In genomic region chr1:111032295-111032897, GRCh38 we compare ENCODE assay signal across 8 cellular contexts.
A peak's percentile ranks its signal among the peaks of the same experiment; 100 is the strongest.
DNase-seq lines count a peak whose midpoint lies in the region; ATAC-seq and TF ChIP-seq lines count a peak whose summit lies in the region.

No MANE protein-coding gene starts in this region.

- H3K4me3 Mint-ChIP-seq in activated CD4-positive, alpha-beta T cell treated with anti-CD3 and anti-CD28 coated beads for 36 hours: no peak overlapping the region
- H3K4me3 Mint-ChIP-seq in effector memory CD8-positive, alpha-beta T cell: no peak overlapping the region
- no peak overlapping the region for H3K4me3 Mint-ChIP-seq in neural crest cell

- H3K27me3 Mint-ChIP-seq in activated CD4-positive, alpha-beta T cell treated with anti-CD3 and anti-CD28 coated beads for 36 hours: peaks cover 15% of the 10 kb centered on the region
- peaks cover 40 to 42% of the 10 kb centered on the region in 2 donors for H3K27me3 Mint-ChIP-seq in effector memory CD8-positive, alpha-beta T cell
- peaks cover 27% of the 10 kb centered on the region for H3K27me3 Mint-ChIP-seq in neural crest cell (ENCODE audit: low read depth)

- in situ Hi-C loops in KBM-7 (cut with MboI; ENCODE audit: low pct_unique_long_range_greater_than_20kb, low sequenced_read_pairs): no loop called here

- no peak overlapping the region for H3K27ac ChIP-seq in SK-N-MC

- no peak overlapping the region for H3K27ac Mint-ChIP-seq in activated CD4-positive, alpha-beta T cell treated with anti-CD3 and anti-CD28 coated beads for 36 hours
- no peak overlapping the region for H3K27ac Mint-ChIP-seq in effector memory CD8-positive, alpha-beta T cell
- no peak overlapping the region for H3K27ac Mint-ChIP-seq in neural crest cell (ENCODE audit: unreplicated experiment)

- DNase-seq in activated CD4-positive, alpha-beta T cell treated with anti-CD3 and anti-CD28 coated beads for 36 hours: peak; percentile 45
- no peak for DNase-seq in activated CD4-positive, alpha-beta T cell treated with anti-CD3 and anti-CD28 coated beads for 1 hour
- DNase-seq in KBM-7: peak; percentile 51
- DNase-seq in SK-N-MC (ENCODE audit: low read depth, low spot score): peak; percentile 1
- peak; percentile 38 to 48 (median 47) for DNase-seq in effector memory CD8-positive, alpha-beta T cell
- DNase-seq in neural crest cell (ENCODE audit: low read depth, low spot score): peak; percentile 25

- H3K9me3 Mint-ChIP-seq in activated CD4-positive, alpha-beta T cell treated with anti-CD3 and anti-CD28 coated beads for 36 hours (ENCODE audit: low read depth): no peaks in the 10 kb centered on the region
- no peaks in the 10 kb centered on the region for H3K9me3 Mint-ChIP-seq in effector memory CD8-positive, alpha-beta T cell
- H3K9me3 Mint-ChIP-seq in neural crest cell: peaks cover 7% of the 10 kb centered on the region

- CTCF ChIA-PET in activated CD4-positive, alpha-beta T cell treated with anti-CD3 and anti-CD28 coated beads for 36 hours (lab: Charles Lee): interaction anchor here (0.6 to 1.4 kb wide), 12 partner anchors 10 to 1341 kb away, joined by 3 to 8 read pairs (median 4); no protein-coding TSS in a partner anchor

- intact Hi-C loops in activated CD4-positive, alpha-beta T cell treated with anti-CD3 and anti-CD28 coated beads for 36 hours (cut with DNase I, micrococcal nuclease): loop anchor here (1.0 to 5.0 kb wide), 8 partner anchors 190 to 735 kb away; no protein-coding TSS in a partner anchor

- no peak overlapping the region for H3K4me3 ChIP-seq in SK-N-MC

- H3K36me3 Mint-ChIP-seq in activated CD4-positive, alpha-beta T cell treated with anti-CD3 and anti-CD28 coated beads for 36 hours (ENCODE audit: low read depth): no peaks in the 10 kb centered on the region
- H3K36me3 Mint-ChIP-seq in effector memory CD8-positive, alpha-beta T cell (ENCODE audit: insufficient read depth): no peaks in the 10 kb centered on the region
- H3K36me3 Mint-ChIP-seq in neural crest cell (ENCODE audit: low read depth): no peaks in the 10 kb centered on the region

- no peaks in the 10 kb centered on the region for H3K4me1 Mint-ChIP-seq in activated CD4-positive, alpha-beta T cell treated with anti-CD3 and anti-CD28 coated beads for 36 hours
- no peaks in the 10 kb centered on the region for H3K4me1 Mint-ChIP-seq in effector memory CD8-positive, alpha-beta T cell (ENCODE audit: low read depth in 2 of 2)
- no peaks in the 10 kb centered on the region for H3K4me1 Mint-ChIP-seq in neural crest cell

- H3K9ac ChIP-seq in SK-N-MC (ENCODE audit: insufficient read length): no peak overlapping the region

- H3K9me3 ChIP-seq in SK-N-MC (ENCODE audit: low read depth, low read length): no peaks in the 10 kb centered on the region

- no peaks in the 10 kb centered on the region for H3K36me3 ChIP-seq in SK-N-MC (ENCODE audit: insufficient read depth, low read length)

- TF ChIP-seq CTCF in neural crest cell (conservative IDR thresholded peaks at IDR 0.05): peak; percentile 95

- ATAC-seq in activated CD4-positive, alpha-beta T cell treated with anti-CD3 and anti-CD28 coated beads for 36 hours: no peak
- peak; percentile 24 for ATAC-seq in effector memory CD8-positive, alpha-beta T cell (replicated peaks)
- ATAC-seq in GM19452 (IDR thresholded peaks at IDR 0.05; ENCODE audit: unreplicated experiment) (no peak), GM21737 (IDR thresholded peaks at IDR 0.05; ENCODE audit: unreplicated experiment) (no peak)

- POLR2A ChIA-PET in activated CD4-positive, alpha-beta T cell treated with anti-CD3 and anti-CD28 coated beads for 36 hours (lab: Charles Lee): no interaction called here
